17 cellular contexts compared by ENCODE assay signal in genomic region chr12:2136901-2137300, GRCh38.
DNase-seq lines count a peak whose midpoint lies in the region; ATAC-seq and TF ChIP-seq lines count a peak whose summit lies in the region.
"Had no signal": no experiment of that assay in that cellular context is flagged by ENCODE, and none has a peak within 500 bp of the region (broad histone marks: within the 10 kb centered on the region; RNA-seq: fewer than 3 reads in every experiment).

No MANE protein-coding gene starts in this region.

- H3K4me3 ChIP-seq in neuronal stem cell (ENCODE audit: low read length in 2 of 2): no peak overlapping the region
- H3K4me3 ChIP-seq in tibial artery: no peak overlapping the region

- H4K8ac ChIP-seq in H9 (replicated peaks; ENCODE audit: insufficient read length, low read depth, low read length): no peak overlapping the region
- no peak overlapping the region for H4K8ac ChIP-seq in neuronal stem cell (ENCODE audit: low read depth, low read length)

- no peak overlapping the region for H4K5ac ChIP-seq in H9 (ENCODE audit: insufficient read length, low read depth, low read length)

- H2AFZ ChIP-seq in H9 (ENCODE audit: low read length) (no peak overlapping the region), neuronal stem cell (ENCODE audit: low read length) (no peak overlapping the region)

- H3K9me3 Mint-ChIP-seq in H9: peaks cover 1 to 3% of the 10 kb centered on the region in 2 experiments; a peak in 2 of 5 replicates
- H3K9me3 Mint-ChIP-seq in activated CD4-positive, alpha-beta memory T cell treated with anti-CD3 and anti-CD28 coated beads for 36 hours: no peaks in the 10 kb centered on the region
- H3K9me3 Mint-ChIP-seq in activated T-cell treated with anti-CD3 and anti-CD28 coated beads, Interleukin-2, amount 50 U/mL, for 72 hours: no peaks in the 10 kb centered on the region
- H3K9me3 Mint-ChIP-seq: HFFc6 had no signal

- no peak overlapping the region for H3T11ph ChIP-seq in H9 (ENCODE audit: low read length)

- no peak overlapping the region for H3K56ac ChIP-seq in H9 (ENCODE audit: insufficient read length, low read depth, low read length)

- H2BK15ac ChIP-seq in H9 (ENCODE audit: low read depth, low read length) (no peak overlapping the region), neuronal stem cell (ENCODE audit: low read length) (peak overlapping the region; percentile 10)

- no peaks in the 10 kb centered on the region for H3K27me3 ChIP-seq in H9 (ENCODE audit: insufficient read depth, low read length)
- H3K27me3 ChIP-seq in neuronal stem cell (ENCODE audit: control insufficient read depth in 3 of 3, insufficient read depth in 3 of 3, low read depth in 1 of 3, low read length in 3 of 3): no peaks in the 10 kb centered on the region
- H3K27me3 ChIP-seq in tibial artery: no peaks in the 10 kb centered on the region

- no peaks in the 10 kb centered on the region for H3K79me1 ChIP-seq in H9 (ENCODE audit: insufficient read depth, low read depth, low read length, poor library complexity, severe bottlenecking)
- H3K79me1 ChIP-seq in neuronal stem cell (ENCODE audit: low read depth, low read length): no peaks in the 10 kb centered on the region

- H4K91ac ChIP-seq in H9 (ENCODE audit: insufficient read length, low read depth, low read length): peak overlapping the region; percentile 37
- no peak overlapping the region for H4K91ac ChIP-seq in neuronal stem cell (ENCODE audit: low read depth, low read length, poor library complexity)

- no peaks in the 10 kb centered on the region for H3K79me2 ChIP-seq in H9 (ENCODE audit: insufficient read depth, low read length)

- peak overlapping the region in 1 of 3 experiments; percentile 65; a peak in 1 of 7 replicates for H3K27ac Mint-ChIP-seq in H9
- no peak overlapping the region for H3K27ac Mint-ChIP-seq in activated CD4-positive, alpha-beta memory T cell treated with anti-CD3 and anti-CD28 coated beads for 36 hours
- H3K27ac Mint-ChIP-seq in activated T-cell treated with anti-CD3 and anti-CD28 coated beads, Interleukin-2, amount 50 U/mL, for 72 hours: no peak overlapping the region
- H3K27ac Mint-ChIP-seq: HFFc6 had no signal

- H2BK120ac ChIP-seq in H9 (ENCODE audit: low read depth, low read length, poor library complexity, severe bottlenecking) (no peak overlapping the region), neuronal stem cell (ENCODE audit: low read depth, low read length) (no peak overlapping the region)

- intact Hi-C loops in tibial artery (cut with DNase I; ENCODE audit: low total_unique reads): no loop called here
- intact Hi-C loops in activated CD4-positive, alpha-beta memory T cell treated with anti-CD3 and anti-CD28 coated beads for 36 hours (cut with micrococcal nuclease): no loop called here
- intact Hi-C loops in posterior vena cava (cut with DNase I): no loop called here

- peak; percentile 28 for ATAC-seq in esophagus mucosa
- no peak for ATAC-seq in activated T-cell treated with anti-CD3 and anti-CD28 coated beads, Interleukin-2, amount 50 U/mL, for 72 hours (replicated peaks in 1 of 2)
- ATAC-seq: HepG2 had no signal

- no peak overlapping the region for H3K4ac ChIP-seq in H9 (ENCODE audit: low read depth, low read length)
- H3K4ac ChIP-seq in neuronal stem cell (ENCODE audit: low read length): no peak overlapping the region

- no peaks in the 10 kb centered on the region for H3K36me3 ChIP-seq in neuronal stem cell (replicated peaks in 1 of 2; ENCODE audit: control insufficient read depth in 2 of 2, insufficient read depth in 2 of 2, low read length in 2 of 2)
- H3K36me3 ChIP-seq in tibial artery: no peaks in the 10 kb centered on the region

- no peak overlapping the region for H3K4me3 Mint-ChIP-seq in H9
- no peak overlapping the region for H3K4me3 Mint-ChIP-seq in activated CD4-positive, alpha-beta memory T cell treated with anti-CD3 and anti-CD28 coated beads for 36 hours
- no peak overlapping the region for H3K4me3 Mint-ChIP-seq in activated T-cell treated with anti-CD3 and anti-CD28 coated beads, Interleukin-2, amount 50 U/mL, for 72 hours
- H3K4me3 Mint-ChIP-seq: HFFc6 had no signal

- H2BK5ac ChIP-seq in H9 (ENCODE audit: insufficient read length, low read length): no peak overlapping the region
- no peak overlapping the region for H2BK5ac ChIP-seq in neuronal stem cell (ENCODE audit: low read length)

- no CpG with 5 or more reads among the region's 10 CpGs for WGBS in H9 (ENCODE audit: extremely low coverage, insufficient read length, low lambda C conversion rate)
- WGBS in neuronal stem cell (ENCODE audit: extremely low coverage in 2 of 2, insufficient read length in 2 of 2, insufficient replicate concordance in 1 of 2), 2 donors: no CpG with 5 or more reads among the region's 10 CpGs

- no peaks in the 10 kb centered on the region; the same call in none of the 2 replicates for H3K27me3 Mint-ChIP-seq in H9 (ENCODE audit: low read depth)
- peaks cover 9% of the 10 kb centered on the region for H3K27me3 Mint-ChIP-seq in activated CD4-positive, alpha-beta memory T cell treated with anti-CD3 and anti-CD28 coated beads for 36 hours
- H3K27me3 Mint-ChIP-seq in activated T-cell treated with anti-CD3 and anti-CD28 coated beads, Interleukin-2, amount 50 U/mL, for 72 hours (ENCODE audit: low read depth): no peaks in the 10 kb centered on the region

- H2BK20ac ChIP-seq in H9 (ENCODE audit: low read depth, low read length, poor library complexity, severe bottlenecking): no peak overlapping the region

- H2AK5ac ChIP-seq in H9 (ENCODE audit: insufficient read length, low read length) (no peak overlapping the region), neuronal stem cell (ENCODE audit: low read depth, low read length) (peak overlapping the region; percentile 86)

- no peak overlapping the region for H3K4me2 ChIP-seq in H9 (ENCODE audit: insufficient read depth, insufficient read length, low read length)
- H3K4me2 ChIP-seq in neuronal stem cell (ENCODE audit: insufficient read depth, low read length, poor library complexity, severe bottlenecking): no peak overlapping the region

- H3K18ac ChIP-seq in H9 (ENCODE audit: insufficient read length, low read depth, low read length): no peak overlapping the region
- peak overlapping the region; percentile 6 for H3K18ac ChIP-seq in neuronal stem cell (ENCODE audit: low read length)

- CTCF ChIA-PET in activated CD4-positive, alpha-beta memory T cell treated with anti-CD3 and anti-CD28 coated beads for 36 hours (lab: Charles Lee): no interaction called here

- H3K4me1 ChIP-seq in H9 (ENCODE audit: insufficient read depth, low read length): peaks cover 2% of the 10 kb centered on the region; the same call in 1 of the 2 replicates
- peaks cover 0 to 6% of the 10 kb centered on the region in 2 donors for H3K4me1 ChIP-seq in neuronal stem cell (ENCODE audit: control insufficient read depth in 2 of 2, insufficient read depth in 1 of 2, low read depth in 1 of 2, low read length in 2 of 2)
- H3K4me1 ChIP-seq in tibial artery: peaks cover 4 to 53% (median 22%) of the 10 kb centered on the region in 4 donors

- peaks cover 1 to 14% (median 3%) of the 10 kb centered on the region in 3 experiments; a peak in 4 of 7 replicates for H3K36me3 Mint-ChIP-seq in H9 (ENCODE audit: insufficient read depth in 1 of 3, low read depth in 3 of 3)
- no peaks in the 10 kb centered on the region for H3K36me3 Mint-ChIP-seq in activated CD4-positive, alpha-beta memory T cell treated with anti-CD3 and anti-CD28 coated beads for 36 hours
- H3K36me3 Mint-ChIP-seq in activated T-cell treated with anti-CD3 and anti-CD28 coated beads, Interleukin-2, amount 50 U/mL, for 72 hours (ENCODE audit: insufficient read depth in 2 of 2): no peaks in the 10 kb centered on the region

- no peaks in the 10 kb centered on the region for H3K23me2 ChIP-seq in H9 (ENCODE audit: insufficient read length, low read depth, low read length, poor library complexity, severe bottlenecking)

- H3K27ac ChIP-seq in H9 (ENCODE audit: insufficient read length, low read depth, low read length) (no peak overlapping the region), neuronal stem cell (replicated peaks; ENCODE audit: low read length) (no peak overlapping the region), tibial artery (peak overlapping the region; percentile 67 to 74)
- H3K27ac ChIP-seq: C4-2B had no signal

- POLR2A ChIA-PET in activated CD4-positive, alpha-beta memory T cell treated with anti-CD3 and anti-CD28 coated beads for 36 hours (lab: Charles Lee): no interaction called here

- no peak overlapping the region for H3K23ac ChIP-seq in H9 (ENCODE audit: insufficient read length, low read depth, low read length)
- H3K23ac ChIP-seq in neuronal stem cell (ENCODE audit: low read depth, low read length, poor library complexity): no peak overlapping the region

- no peak for TF ChIP-seq CTCF in H9 (conservative IDR thresholded peaks at IDR 0.05)
- TF ChIP-seq CTCF in tibial artery (IDR thresholded peaks at IDR 0.05): no peak

- no peak overlapping the region for H3K9ac ChIP-seq in H9 (ENCODE audit: extremely low read depth, insufficient read length, low read length)
- no peak overlapping the region for H3K9ac ChIP-seq in neuronal stem cell (ENCODE audit: low read depth, low read length, poor library complexity)

- H3K9me3 ChIP-seq in H9 (ENCODE audit: control insufficient read depth, low read depth, low read length) (no peaks in the 10 kb centered on the region), neuronal stem cell (replicated peaks in 1 of 2; ENCODE audit: control insufficient read depth in 2 of 2, insufficient read depth in 1 of 2, low read depth in 1 of 2, low read length in 2 of 2) (no peaks in the 10 kb centered on the region), tibial artery (no peaks in the 10 kb centered on the region)

- DNase-seq in H9 (no peak), neuronal stem cell (ENCODE audit: low spot score) (no peak), tibial artery (no peak), posterior vena cava (ENCODE audit: low spot score) (no peak)
- no peak for DNase-seq in activated CD4-positive, alpha-beta memory T cell treated with anti-CD3 and anti-CD28 coated beads for 36 hours
- no peak for DNase-seq in activated T-cell treated with anti-CD3 and anti-CD28 coated beads, Interleukin-2, amount 50 U/mL, for 72 hours
- DNase-seq: DMS79, HFFc6, KBM-7, NCI-H1105, NCI-H2081, NCI-H510A, NCI-H774, SIG-M5 had no signal

- no peaks in the 10 kb centered on the region for H4K20me1 ChIP-seq in H9 (ENCODE audit: control insufficient read depth, insufficient read depth, insufficient read length)

- H3K14ac ChIP-seq in H9 (ENCODE audit: insufficient read depth, low read length) (no peak overlapping the region), neuronal stem cell (ENCODE audit: low read length) (no peak overlapping the region)

- peaks cover 6 to 9% of the 10 kb centered on the region in 2 experiments for H3K4me1 Mint-ChIP-seq in H9
- no peaks in the 10 kb centered on the region for H3K4me1 Mint-ChIP-seq in activated CD4-positive, alpha-beta memory T cell treated with anti-CD3 and anti-CD28 coated beads for 36 hours (ENCODE audit: low read depth)
- no peaks in the 10 kb centered on the region for H3K4me1 Mint-ChIP-seq in activated T-cell treated with anti-CD3 and anti-CD28 coated beads, Interleukin-2, amount 50 U/mL, for 72 hours (ENCODE audit: low read depth)

- H2BK12ac ChIP-seq in H9 (ENCODE audit: insufficient read length, low read depth, low read length): no peak overlapping the region
- H2BK12ac ChIP-seq in neuronal stem cell (ENCODE audit: low read length): peak overlapping the region; percentile 1

Comparison
In these comparisons a context has a peak if more than half of its experiments do, and no peak if none do; other contexts are left out.
1. H3K27ac ChIP-seq: peak in tibial artery (2 of 2); none in H9 (single experiment) and neuronal stem cell (single experiment).